ENCODE assay signal across 1 cellular context in genomic region chr14:49623941-49624806, GRCh38.
TF ChIP-seq lines count a peak whose summit lies in the region.

No MANE protein-coding gene starts in this region.

TF ChIP-seq in HCT116, 20 proteins besides CTCF, POLR2A, EP300 and RAD21:
- no peak for TF ChIP-seq YY1 (IDR thresholded peaks at IDR 0.05; ENCODE audit: extremely low read depth, insufficient replicate concordance, low read depth, low read length)
- TF ChIP-seq POLR2AphosphoS5 (IDR thresholded peaks at IDR 0.05; ENCODE audit: low read depth, low read length), result peak; percentile 27; the same call in 1 of the 2 replicates
